In the genomic region with DNA sequence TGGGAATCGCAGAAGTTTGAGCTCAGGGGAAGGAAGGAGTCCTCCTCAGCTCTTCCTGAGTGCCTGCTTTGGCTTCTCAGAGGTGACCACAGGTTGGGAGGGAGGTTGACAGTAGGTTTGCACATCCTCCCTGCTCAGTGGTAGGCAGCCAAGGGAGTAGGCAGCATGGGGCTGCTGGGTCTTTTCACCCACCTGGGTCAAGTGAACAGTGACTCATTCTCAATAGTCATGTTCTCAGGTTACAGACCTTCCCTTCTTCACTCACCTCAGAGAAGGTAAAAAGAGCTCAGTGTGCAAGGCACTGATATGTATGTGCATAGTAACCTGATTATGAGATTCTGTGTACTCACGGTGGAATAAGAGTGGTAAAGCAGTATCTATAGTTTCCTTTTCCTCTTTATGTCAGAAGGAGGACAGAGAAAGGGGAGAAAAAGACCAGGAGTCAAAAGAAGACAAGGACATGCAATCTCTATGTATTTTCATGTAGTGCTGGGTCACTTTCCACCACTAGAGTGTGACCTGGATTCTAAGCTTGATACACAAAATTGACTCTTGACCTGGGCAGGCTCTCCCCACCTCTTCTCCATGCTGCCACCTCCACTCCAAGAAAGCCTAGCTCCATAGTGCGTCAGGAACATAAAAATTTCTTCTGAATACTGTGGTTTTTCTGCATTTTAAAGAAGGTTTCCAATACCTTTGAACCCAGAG, we compare ENCODE assay signal across 1 cellular context.
TF ChIP-seq lines count a peak whose summit lies in the region.

No MANE protein-coding gene starts in this region.

TF ChIP-seq in H1, 55 proteins besides CTCF, POLR2A, EP300 and RAD21:
- TF ChIP-seq BRCA1 (IDR thresholded peaks at IDR 0.05; ENCODE audit: low read depth, low read length) = no peak
- TF ChIP-seq JUND (IDR thresholded peaks at IDR 0.05; ENCODE audit: low read length) = peak; percentile 33; the same call in 1 of the 2 replicates
